ENCODE assay signal across 7 cellular contexts in genomic region chr1:155966135-155966534, GRCh38. TPM values are rescaled to one million over a fixed set of nuclear protein-coding genes. Genes with fewer than 3 reads are reported as not detected.
DNase-seq lines count a peak whose midpoint lies in the region; ATAC-seq and TF ChIP-seq lines count a peak whose summit lies in the region.
"Had no signal": no experiment of that assay in that cellular context is flagged by ENCODE, and none has a peak within 500 bp of the region (broad histone marks: within the 10 kb centered on the region; RNA-seq: fewer than 3 reads in every experiment).

No MANE protein-coding gene starts in this region.

- H3K27me3 ChIP-seq in cardiac muscle cell, result no peaks in the 10 kb centered on the region
- H3K27me3 ChIP-seq in uterus, result no peaks in the 10 kb centered on the region

- peaks cover 39% of the 10 kb centered on the region for H3K4me1 ChIP-seq in cardiac muscle cell (ENCODE audit: low read depth)
- peaks cover 11 to 49% of the 10 kb centered on the region in 2 donors for H3K4me1 ChIP-seq in uterus

- H3K4me3 ChIP-seq in cardiac muscle cell, result no peak overlapping the region
- no peak overlapping the region for H3K4me3 ChIP-seq in fibroblast of villous mesenchyme (ENCODE audit: low read depth, low read length)
- no peak overlapping the region for H3K4me3 ChIP-seq in uterus

- no peak for DNase-seq in cardiac muscle cell (ENCODE audit: low read depth in 1 of 2, low spot score in 1 of 2)
- DNase-seq in cardiac septum (ENCODE audit: low spot score), result no peak
- no peak for DNase-seq in fibroblast of villous mesenchyme (ENCODE audit: low read depth)
- no peak for DNase-seq in uterus
- DNase-seq in midbrain (lab: John Stamatoyannopoulos, UW), result no peak
- DNase-seq: GOT3 had no signal

- H3K27ac ChIP-seq in cardiac muscle cell (peak overlapping the region; percentile 84), uterus (peak overlapping the region; percentile 79 to 88)

- intact Hi-C loops in cardiac septum (cut with DNase I), result no loop called here
- intact Hi-C loops in uterus (cut with DNase I; ENCODE audit: low total_unique reads), result no loop called here

- TF ChIP-seq CTCF in cardiac muscle cell (IDR thresholded peaks at IDR 0.05; ENCODE audit: low read depth, low read length) (peak; percentile 17), fibroblast of villous mesenchyme (IDR thresholded peaks at IDR 0.05; ENCODE audit: insufficient read depth, low read depth, low read length) (peak; percentile 31), uterus (IDR thresholded peaks at IDR 0.05) (no peak)

- H3K9me3 ChIP-seq in cardiac muscle cell (ENCODE audit: low read depth), result no peaks in the 10 kb centered on the region
- H3K9me3 ChIP-seq in uterus, result no peaks in the 10 kb centered on the region

- H3K36me3 ChIP-seq in cardiac muscle cell (peaks cover 25% of the 10 kb centered on the region), uterus (no peaks in the 10 kb centered on the region)

- ATAC-seq in GM18519 (IDR thresholded peaks at IDR 0.05; ENCODE audit: low FRiP score, unreplicated experiment), result no peak

- TF ChIP-seq POLR2A in uterus (IDR thresholded peaks at IDR 0.05), result no peak

RNA-seq across cellular contexts. Expression of gene ARHGEF2, which starts 12.2 kb away (rescaled TPM):
- total RNA-seq in cardiac muscle cell (89.4 and 126 TPM in 2 replicates), cardiac septum (95.9 TPM), fibroblast of villous mesenchyme (137 and 146 TPM in 2 replicates), uterus (100 to 1,000 TPM in 1 of 4 donors, 10 to 100 TPM in 3; 59.4 to 178 (median 72.8) TPM)
- polyA plus RNA-seq in cardiac muscle cell, result 38.6 and 54.9 TPM in 2 replicates

RNA-seq across cellular contexts. Expression of gene RXFP4, which starts 24.7 kb away (rescaled TPM):
- 0.33 TPM in 1 of 2 replicates, not detected in the other for total RNA-seq in cardiac muscle cell
- 0.74 TPM in 1 of 2 replicates, not detected in the other for polyA plus RNA-seq in cardiac muscle cell
- total RNA-seq in cardiac septum, result not detected
- total RNA-seq in fibroblast of villous mesenchyme, result not detected in 2 replicates
- total RNA-seq in uterus, result not detected

RNA-seq across cellular contexts. Expression of gene KHDC4, which starts 31.9 kb away (rescaled TPM):
- total RNA-seq in cardiac muscle cell (61.0 and 86.4 TPM in 2 replicates), cardiac septum (26.8 TPM), fibroblast of villous mesenchyme (23.8 and 42.7 TPM in 2 replicates), uterus (100 to 1,000 TPM in 1 of 4 donors, 10 to 100 TPM in 3; 28.8 to 139 (median 64.2) TPM)
- polyA plus RNA-seq in cardiac muscle cell, result 26.6 and 31.5 TPM in 2 replicates

RNA-seq across cellular contexts. Expression of gene SSR2, which starts 54.6 kb away (rescaled TPM):
- 119 and 198 TPM in 2 replicates for total RNA-seq in cardiac muscle cell
- polyA plus RNA-seq in cardiac muscle cell, result 174 and 188 TPM in 2 replicates
- 81.2 TPM for total RNA-seq in cardiac septum
- total RNA-seq in fibroblast of villous mesenchyme, result 381 and 386 TPM in 2 replicates
- total RNA-seq in uterus, result 100 to 1,000 TPM in 3 of 4 donors, 10 to 100 TPM in 1; 97.6 to 474 (median 227) TPM

RNA-seq across cellular contexts. Expression of gene RIT1, which starts 55.0 kb away (rescaled TPM):
- total RNA-seq in cardiac muscle cell (29.1 and 48.7 TPM in 2 replicates), cardiac septum (26.2 TPM), fibroblast of villous mesenchyme (44.5 and 54.8 TPM in 2 replicates), uterus (10 to 100 TPM; 12.8 to 65.6 (median 41.8) TPM)
- 40.6 and 54.2 TPM in 2 replicates for polyA plus RNA-seq in cardiac muscle cell

Comparison
In these comparisons a context has a peak if more than half of its experiments do, and no peak if none do; other contexts are left out.
1. CTCF ChIP-seq: peak in cardiac muscle cell (single experiment) and fibroblast of villous mesenchyme (single experiment); none in uterus (0 of 4).